Comparison of ENCODE assay signal across 10 cellular contexts in the genomic region with DNA sequence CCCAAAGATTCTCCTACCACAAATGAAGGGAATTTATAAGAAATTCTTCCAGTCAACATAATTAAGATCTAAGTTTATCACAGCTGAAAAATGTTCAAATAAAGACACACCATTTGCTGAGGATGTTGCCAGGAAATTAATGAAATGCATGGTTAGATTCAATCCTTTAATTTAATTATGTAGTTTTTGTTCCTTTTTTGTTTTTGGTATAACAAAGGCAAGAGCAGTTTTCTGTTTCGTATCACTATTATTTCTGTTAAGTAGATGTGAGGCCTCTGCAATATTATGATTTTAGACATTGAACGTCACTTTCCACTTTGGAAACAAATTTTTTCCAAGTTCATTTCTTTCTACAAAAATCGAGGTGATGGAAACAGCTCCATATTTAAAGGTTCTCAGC.
"Had no signal": no experiment of that assay in that cellular context is flagged by ENCODE, and none has a peak within 500 bp of the region (broad histone marks: within the 10 kb centered on the region; RNA-seq: fewer than 3 reads in every experiment).

No MANE protein-coding gene starts in this region.

- H3K36me3 Mint-ChIP-seq: IgD-negative memory B cell had no signal

- H3K9me3 Mint-ChIP-seq: HFFc6 had no signal

- H3K9me3 ChIP-seq: HAP-1 had no signal

- H3K9ac ChIP-seq: KMS-11 had no signal

- H3K27me3 Mint-ChIP-seq: IgD-negative memory B cell had no signal

- H3K27ac ChIP-seq: HL-60, KMS-11 had no signal

- DNase-seq: GOT3, H7, HFFc6, KBM-7 had no signal

- H3K4me3 ChIP-seq: HAP-1 had no signal

- H3K36me3 ChIP-seq: HAP-1 had no signal

- H3K27ac Mint-ChIP-seq: HFFc6, IgD-negative memory B cell had no signal

- H3K4me3 Mint-ChIP-seq: HFFc6, IgD-negative memory B cell had no signal

- H3K4me2 ChIP-seq: KMS-11 had no signal

- ATAC-seq: HCT116, HepG2 had no signal

- FAIRE-seq: HepG2 had no signal

- H3K4me1 Mint-ChIP-seq: IgD-negative memory B cell had no signal
